7 cellular contexts compared by ENCODE assay signal in the genomic region with DNA sequence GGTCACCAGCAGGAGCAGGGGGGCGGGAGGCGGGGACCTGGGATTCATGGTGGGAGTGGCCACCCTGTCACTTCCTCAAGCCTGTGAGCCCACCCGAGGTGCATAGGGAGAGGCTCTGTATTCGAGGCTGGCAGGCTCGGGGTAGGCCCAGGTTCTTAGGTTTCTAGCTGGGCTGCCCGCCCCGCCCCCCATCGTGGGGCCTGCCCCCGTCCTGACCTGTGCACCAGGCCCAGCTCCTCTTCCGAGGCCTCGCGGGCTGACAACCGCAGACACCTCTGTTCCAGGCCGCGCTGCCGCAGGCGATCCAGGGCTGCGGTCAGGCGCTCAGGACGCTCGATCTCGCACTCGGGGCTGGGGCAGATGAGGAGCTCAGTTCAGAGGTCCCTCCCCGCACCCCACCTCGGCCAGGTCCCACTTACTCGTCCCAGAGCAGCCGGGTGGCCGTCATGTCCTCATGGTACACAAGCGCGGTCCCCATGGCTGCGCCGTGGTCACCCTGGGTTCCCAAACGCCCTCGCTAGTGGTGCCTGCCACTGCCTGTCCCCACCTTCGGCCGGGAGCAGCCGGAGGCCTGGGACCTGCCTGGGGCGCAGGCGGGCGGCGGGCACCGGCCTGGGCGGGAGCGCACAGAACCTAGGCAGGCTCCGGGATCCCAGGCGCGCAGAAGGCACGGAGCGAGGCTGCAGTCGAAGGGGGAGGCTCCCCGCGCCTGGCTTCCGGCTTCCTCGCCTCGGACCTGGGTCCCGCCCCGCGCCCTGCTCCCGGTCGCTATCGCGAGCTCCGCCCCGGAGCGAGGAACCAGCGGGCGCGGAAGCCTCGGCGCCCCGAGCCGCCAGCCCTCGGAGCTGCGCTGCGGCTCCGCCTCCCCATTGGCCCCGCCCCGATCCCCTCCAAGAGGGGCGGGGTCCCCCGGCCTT.
DNase-seq lines count a peak whose midpoint lies in the region; ATAC-seq lines count a peak whose summit lies in the region.

A gene with protein sequence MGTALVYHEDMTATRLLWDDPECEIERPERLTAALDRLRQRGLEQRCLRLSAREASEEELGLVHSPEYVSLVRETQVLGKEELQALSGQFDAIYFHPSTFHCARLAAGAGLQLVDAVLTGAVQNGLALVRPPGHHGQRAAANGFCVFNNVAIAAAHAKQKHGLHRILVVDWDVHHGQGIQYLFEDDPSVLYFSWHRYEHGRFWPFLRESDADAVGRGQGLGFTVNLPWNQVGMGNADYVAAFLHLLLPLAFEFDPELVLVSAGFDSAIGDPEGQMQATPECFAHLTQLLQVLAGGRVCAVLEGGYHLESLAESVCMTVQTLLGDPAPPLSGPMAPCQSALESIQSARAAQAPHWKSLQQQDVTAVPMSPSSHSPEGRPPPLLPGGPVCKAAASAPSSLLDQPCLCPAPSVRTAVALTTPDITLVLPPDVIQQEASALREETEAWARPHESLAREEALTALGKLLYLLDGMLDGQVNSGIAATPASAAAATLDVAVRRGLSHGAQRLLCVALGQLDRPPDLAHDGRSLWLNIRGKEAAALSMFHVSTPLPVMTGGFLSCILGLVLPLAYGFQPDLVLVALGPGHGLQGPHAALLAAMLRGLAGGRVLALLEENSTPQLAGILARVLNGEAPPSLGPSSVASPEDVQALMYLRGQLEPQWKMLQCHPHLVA (minus strand): TSS at position 711 of the 917 bp plus-strand sequence. CDS start 233 bp downstream, at position 478.

- H3K4me1 ChIP-seq in endocrine pancreas (ENCODE audit: control insufficient read depth, insufficient read depth, low read length) = no peaks in the 10 kb centered on the region

- no peaks in the 10 kb centered on the region for H3K9me3 ChIP-seq in endocrine pancreas (ENCODE audit: control insufficient read depth, low read length)

- ATAC-seq in GM18502 (IDR thresholded peaks at IDR 0.05; ENCODE audit: poor library complexity, unreplicated experiment) = peak; percentile 57
- peak; percentile 58 for ATAC-seq in HG02852 (IDR thresholded peaks at IDR 0.05; ENCODE audit: unreplicated experiment)

- no peak within 1 kb of the TSS for H3K4me3 ChIP-seq in endocrine pancreas (ENCODE audit: control insufficient read depth, insufficient read depth, low read length)

- H3K27me3 ChIP-seq in endocrine pancreas (ENCODE audit: control insufficient read depth, insufficient read depth, low read length) = no peaks in the 10 kb centered on the region

- H3K36me3 ChIP-seq in endocrine pancreas (ENCODE audit: control insufficient read depth, insufficient read depth, low read length) = no peaks in the 10 kb centered on the region

- DNase-seq in NCI-H748 (lab: John Stamatoyannopoulos, UW; ENCODE audit: unreplicated experiment) = peak; percentile 88
- peak; percentile 89 for DNase-seq in activated CD8-positive, alpha-beta memory T cell treated with anti-CD3 and anti-CD28 coated beads for 24 hours
- DNase-seq in midbrain (lab: John Stamatoyannopoulos, UW) = peak; percentile 19
- DNase-seq in stimulated activated CD8-positive, alpha-beta memory T cell treated with anti-CD3 and anti-CD28 coated beads, Interleukin-4, amount 100 ng/mL, for 24 hours (ENCODE audit: low read depth) = peak; percentile 76

- peak within 1 kb of the TSS; percentile 65 for H3K9ac ChIP-seq in endocrine pancreas (ENCODE audit: control insufficient read depth, insufficient read depth, low read length)

Comparison
In these comparisons a context has a peak if more than half of its experiments do, and no peak if none do; other contexts are left out.
1. DNase-seq: peak in every context shown above with its lines; median percentile 89 in activated CD8-positive, alpha-beta memory T cell treated with anti-CD3 and anti-CD28 coated beads for 24 hours; 88 in NCI-H748; 76 in stimulated activated CD8-positive, alpha-beta memory T cell treated with anti-CD3 and anti-CD28 coated beads, Interleukin-4, amount 100 ng/mL, for 24 hours; 19 in midbrain.